Comparison of ENCODE assay signal across 19 cellular contexts in the genomic region with DNA sequence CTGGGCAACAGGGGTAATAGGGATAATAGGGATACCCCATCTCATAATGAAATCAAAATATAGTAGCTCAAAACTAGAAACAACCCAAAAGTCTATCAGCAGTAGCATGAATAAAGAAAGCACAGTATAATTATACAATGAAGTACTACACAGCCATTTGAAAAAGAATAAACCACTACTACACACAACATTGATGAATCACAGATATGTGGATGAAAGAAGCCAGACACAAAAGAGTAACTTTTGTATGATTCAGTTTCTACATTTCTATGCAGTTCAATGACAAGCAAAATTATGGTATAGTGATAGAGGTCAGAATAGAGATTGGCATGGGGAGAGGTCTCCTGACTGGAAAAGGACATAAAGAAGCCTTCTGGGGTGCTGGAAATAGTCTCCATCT. TPM values are rescaled to one million over a fixed set of nuclear protein-coding genes. Genes with fewer than 3 reads are reported as not detected.
A peak's percentile ranks its signal among the peaks of the same experiment; 100 is the strongest.
DNase-seq lines count a peak whose midpoint lies in the region; ATAC-seq and TF ChIP-seq lines count a peak whose summit lies in the region.
"Had no signal": no experiment of that assay in that cellular context is flagged by ENCODE, and none has a peak within 500 bp of the region (broad histone marks: within the 10 kb centered on the region; RNA-seq: fewer than 3 reads in every experiment).

No MANE protein-coding gene starts in this region.

- peak overlapping the region; percentile 28 for H3K9ac ChIP-seq in SK-N-MC (ENCODE audit: insufficient read length)

- H3F3A ChIP-seq in GM23338 (replicated peaks; ENCODE audit: low read depth), result peaks cover 39% of the 10 kb centered on the region

- H2AFZ ChIP-seq in GM23338, result no peak overlapping the region

- H3K4me1 ChIP-seq in GM23338 (ENCODE audit: insufficient read depth), result peaks cover 25% of the 10 kb centered on the region; the same call in 1 of the 2 replicates

- peak; percentile 32 to 61 for ATAC-seq in activated CD4-positive, CD25-positive, alpha-beta regulatory T cell treated with anti-CD3 and anti-CD28 coated beads, Interleukin-2, amount 50 U/mL, for 24 hours
- ATAC-seq in GM23338, result no peak
- ATAC-seq in GM21619 (IDR thresholded peaks at IDR 0.05; ENCODE audit: unreplicated experiment), result no peak

- H4K20me1 ChIP-seq in GM23338 (replicated peaks; ENCODE audit: insufficient read depth), result peaks cover 74% of the 10 kb centered on the region

- no peaks in the 10 kb centered on the region for H3K9me2 ChIP-seq in GM23338 (ENCODE audit: insufficient read depth)

- H3K4me3 Mint-ChIP-seq in GM23338, result no peak overlapping the region
- H3K4me3 Mint-ChIP-seq: CD4-positive, alpha-beta memory T cell had no signal

- no peak overlapping the region for H3K4me3 ChIP-seq in GM23338
- peak overlapping the region; percentile 74; the same call in 1 of the 2 replicates for H3K4me3 ChIP-seq in SK-N-MC
- H3K4me3 ChIP-seq: HAP-1 had no signal

- DNase-seq in activated CD4-positive, CD25-positive, alpha-beta regulatory T cell (lab: John Stamatoyannopoulos, UW), result no peak
- no peak for DNase-seq in GM23338 (ENCODE audit: low spot score)
- no peak for DNase-seq in SK-N-MC (ENCODE audit: low read depth, low spot score)
- DNase-seq in epithelial cell of prostate (ENCODE audit: low read depth, low spot score), result no peak
- DNase-seq in cerebellar nuclear complex (lab: John Stamatoyannopoulos, UW), result no peak
- no peak for DNase-seq in AML-193 (lab: John Stamatoyannopoulos, UW)
- DNase-seq: ACHN; C1 segment of cervical spinal cord; Calu3; CD4-positive, alpha-beta memory T cell; COR-L47; DMS53; DMS79 treated with DMSO at 0.1 percent for 48 hours; GOT3 had no signal

- H3K36me3 Mint-ChIP-seq in GM23338 (ENCODE audit: low read depth), result peaks cover 3% of the 10 kb centered on the region; the same call in 2 of the 3 replicates
- H3K36me3 Mint-ChIP-seq: CD4-positive, alpha-beta memory T cell had no signal

- peaks cover 100% of the 10 kb centered on the region for H3K27me3 Mint-ChIP-seq in GM23338 (ENCODE audit: insufficient read depth, low read depth, poor library complexity)

- H3K4me1 Mint-ChIP-seq in GM23338, result peaks cover 19% of the 10 kb centered on the region

- peaks cover 6% of the 10 kb centered on the region; the same call in 2 of the 3 replicates for H3K9me3 Mint-ChIP-seq in GM23338

- no peaks in the 10 kb centered on the region for H3K79me2 ChIP-seq in GM23338 (replicated peaks; ENCODE audit: insufficient read depth)

- TF ChIP-seq CTCF in GM23338 (conservative IDR thresholded peaks at IDR 0.05; ENCODE audit: low read depth in 2 of 2), result no peak

- no peak overlapping the region for H3K27ac ChIP-seq in GM23338 (ENCODE audit: low read depth)
- peak overlapping the region; percentile 99 for H3K27ac ChIP-seq in SK-N-MC
- H3K27ac ChIP-seq in epithelial cell of prostate, result peak overlapping the region; percentile 2

- H3K27me3 ChIP-seq in GM23338 (ENCODE audit: insufficient read depth), result peaks cover 100% of the 10 kb centered on the region

- H3K4me2 ChIP-seq in GM23338, result no peak overlapping the region

- H3K36me3 ChIP-seq in GM23338 (ENCODE audit: insufficient read depth) (no peaks in the 10 kb centered on the region), SK-N-MC (ENCODE audit: insufficient read depth, low read length) (peaks cover 3% of the 10 kb centered on the region; the same call in 1 of the 2 replicates)
- H3K36me3 ChIP-seq: HAP-1 had no signal

- no peaks in the 10 kb centered on the region for H3K9me3 ChIP-seq in SK-N-MC (ENCODE audit: low read depth, low read length)
- H3K9me3 ChIP-seq: HAP-1 had no signal

- no peak overlapping the region for H3K27ac Mint-ChIP-seq in GM23338
- H3K27ac Mint-ChIP-seq: CD4-positive, alpha-beta memory T cell had no signal

TF ChIP-seq in GM23338, 12 proteins besides CTCF, POLR2A, EP300 and RAD21:
- peak; percentile 76 for TF ChIP-seq EZH2 (IDR thresholded peaks at IDR 0.05; ENCODE audit: low read depth, unreplicated experiment)
- no peak for TF ChIP-seq NANOG (IDR thresholded peaks at IDR 0.05; ENCODE audit: borderline replicate concordance)

RNA-seq across cellular contexts. Expression of a gene that starts 2.8 kb away (rescaled TPM):
- not detected in 2 replicates for total RNA-seq in GM23338 (2014; rRNA removed; shearing (Covaris generic))
- polyA plus RNA-seq in GM23338 (2016; fragmentation: Nextera tagmentation; extraction: Ambion mirVana), result not detected in 2 replicates
- total RNA-seq: CD4-positive, alpha-beta memory T cell had no signal
- polyA plus RNA-seq: CD4-positive, alpha-beta memory T cell had no signal

RNA-seq across cellular contexts. Expression of a gene that starts 8.4 kb away (rescaled TPM):
- total RNA-seq in GM23338 (2014; rRNA removed; shearing (Covaris generic)), result not detected in 2 replicates
- not detected in 2 replicates for polyA plus RNA-seq in GM23338 (2016; fragmentation: Nextera tagmentation; extraction: Ambion mirVana)
- total RNA-seq: Calu3; CD4-positive, alpha-beta memory T cell; Daoy had no signal
- polyA plus RNA-seq: CD4-positive, alpha-beta memory T cell had no signal

RNA-seq across cellular contexts. Expression of a gene that starts 9.0 kb away (rescaled TPM):
- not detected in 2 replicates for total RNA-seq in GM23338 (2014; rRNA removed; shearing (Covaris generic))
- 0.70 TPM in 1 of 2 replicates, not detected in the other for polyA plus RNA-seq in GM23338 (2016; fragmentation: Nextera tagmentation; extraction: Ambion mirVana)
- total RNA-seq: Calu3; CD4-positive, alpha-beta memory T cell; Daoy had no signal
- polyA plus RNA-seq: BJ; CD4-positive, alpha-beta memory T cell had no signal

Comparison
In these comparisons a context has a peak if more than half of its experiments do, and no peak if none do; other contexts are left out.
1. ATAC-seq: peak in activated CD4-positive, CD25-positive, alpha-beta regulatory T cell treated with anti-CD3 and anti-CD28 coated beads, Interleukin-2, amount 50 U/mL, for 24 hours (2 of 2); none in GM23338 (single experiment) and GM21619 (single experiment).